28 cellular contexts compared by ENCODE assay signal in the genomic region with DNA sequence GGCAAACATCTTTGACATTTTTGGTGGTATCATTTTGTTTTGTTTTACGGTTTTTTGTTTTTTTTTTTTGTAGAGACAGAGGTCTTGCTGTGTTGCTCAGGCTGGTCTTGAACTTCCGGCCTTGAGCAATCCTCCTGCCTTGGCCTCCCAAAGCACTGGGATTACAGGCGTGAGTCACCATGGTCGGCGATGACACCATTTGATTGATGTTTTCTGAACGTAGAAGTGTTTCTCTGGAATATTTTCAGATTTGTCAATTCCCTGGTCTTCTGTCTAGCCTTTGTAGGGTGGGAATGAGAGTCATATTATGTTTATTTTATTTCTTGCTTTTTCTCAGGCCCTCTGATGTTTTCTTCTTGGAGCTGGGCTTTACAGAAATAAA.
"Had no signal": no experiment of that assay in that cellular context is flagged by ENCODE, and none has a peak within 500 bp of the region (broad histone marks: within the 10 kb centered on the region; RNA-seq: fewer than 3 reads in every experiment).

No MANE protein-coding gene starts in this region.

- H3K4me3 Mint-ChIP-seq: activated naive CD4-positive, alpha-beta T cell treated with anti-CD3 and anti-CD28 coated beads for 36 hours; activated naive CD8-positive, alpha-beta T cell treated with anti-CD3 and anti-CD28 coated beads for 36 hours; activated T-helper 1 cell treated with anti-CD3 and anti-CD28 coated beads, Interleukin-12 subunit alpha, Interleukin-12 subunit beta, Interleukin-2, Interleukin-4 antibody, amounts not matched to agents 30 ng/mL and 10 ng/mL and 1 ng/mL, durations not matched to agents 14 hours and 24 hours and 36 hours; brain; nephron had no signal

- H3K9me3 ChIP-seq: adrenal gland, ascending aorta, colonic mucosa, gastroesophageal sphincter, right lobe of liver, testis, transverse colon, uterus had no signal

- H3K27me3 Mint-ChIP-seq: activated naive CD8-positive, alpha-beta T cell treated with anti-CD3 and anti-CD28 coated beads for 36 hours had no signal

- ATAC-seq: gastroesophageal sphincter; left colon; right lobe of liver; stimulated activated naive CD8-positive, alpha-beta T cell treated with anti-CD3 and anti-CD28 coated beads, Interleukin-15, Interleukin-2, amounts not matched to agents 100 U/mL and 50 U/mL, for 24 hours had no signal

- H3K9me3 Mint-ChIP-seq: activated naive CD4-positive, alpha-beta T cell treated with anti-CD3 and anti-CD28 coated beads for 36 hours; activated naive CD8-positive, alpha-beta T cell treated with anti-CD3 and anti-CD28 coated beads for 36 hours; activated T-helper 1 cell treated with anti-CD3 and anti-CD28 coated beads, Interleukin-12 subunit alpha, Interleukin-12 subunit beta, Interleukin-2, Interleukin-4 antibody, amounts not matched to agents 30 ng/mL and 10 ng/mL and 1 ng/mL, durations not matched to agents 14 hours and 24 hours and 36 hours; brain; nephron had no signal

- DNase-seq: activated CD4-positive, alpha-beta T cell treated with anti-CD3 and anti-CD28 coated beads for 4 hours; activated CD4-positive, alpha-beta T cell treated with anti-CD3 and anti-CD28 coated beads, Interleukin-2, amount 50 U/mL, for 4 hours; activated CD8-positive, alpha-beta memory T cell treated with anti-CD3 and anti-CD28 coated beads for 24 hours; activated effector memory CD4-positive, alpha-beta T cell treated with anti-CD3 and anti-CD28 coated beads, Interleukin-2, amount 50 U/mL, for 16 hours; activated naive CD4-positive, alpha-beta T cell treated with anti-CD3 and anti-CD28 coated beads for 36 hours; activated naive CD8-positive, alpha-beta T cell treated with anti-CD3 and anti-CD28 coated beads for 36 hours; adrenal gland; cerebellar nuclear complex; colonic mucosa; effector CD8-positive, alpha-beta T cell; hippocampal formation; kidney; left colon; mesendoderm; right lobe of liver; stimulated activated CD4-positive, alpha-beta T cell treated with anti-CD3 and anti-CD28 coated beads, Interleukin-2, amount 100 ng/mL, for 48 hours; stimulated activated naive CD8-positive, alpha-beta T cell treated with anti-CD3 and anti-CD28 coated beads, Interleukin-15, Interleukin-2, amounts not matched to agents 100 U/mL and 50 U/mL, for 24 hours; testis; transverse colon; uterus had no signal

- H3K36me3 Mint-ChIP-seq: activated naive CD8-positive, alpha-beta T cell treated with anti-CD3 and anti-CD28 coated beads for 36 hours; brain had no signal

- H3K36me3 ChIP-seq: adrenal gland, ascending aorta, cardiac muscle cell, colonic mucosa, gastroesophageal sphincter, right lobe of liver, transverse colon, uterus had no signal

- H3K27ac ChIP-seq: adrenal gland, ascending aorta, cardiac muscle cell, colonic mucosa, epithelial cell of prostate, gastroesophageal sphincter, right lobe of liver, testis, transverse colon, uterus, VCaP had no signal

- H3K4me1 ChIP-seq: adrenal gland, colonic mucosa, gastroesophageal sphincter, right lobe of liver, transverse colon, uterus had no signal

- H3K4me3 ChIP-seq: adrenal gland, ascending aorta, cardiac muscle cell, colonic mucosa, gastroesophageal sphincter, right lobe of liver, testis, transverse colon, uterus had no signal

- H3K27ac Mint-ChIP-seq: activated naive CD4-positive, alpha-beta T cell treated with anti-CD3 and anti-CD28 coated beads for 36 hours; activated naive CD8-positive, alpha-beta T cell treated with anti-CD3 and anti-CD28 coated beads for 36 hours; activated T-helper 1 cell treated with anti-CD3 and anti-CD28 coated beads, Interleukin-12 subunit alpha, Interleukin-12 subunit beta, Interleukin-2, Interleukin-4 antibody, amounts not matched to agents 30 ng/mL and 10 ng/mL and 1 ng/mL, durations not matched to agents 14 hours and 24 hours and 36 hours; brain; nephron had no signal

- H3K27me3 ChIP-seq: adrenal gland, ascending aorta, colonic mucosa, gastroesophageal sphincter, right lobe of liver, testis, transverse colon, uterus had no signal

- H3K4me1 Mint-ChIP-seq: brain, nephron had no signal
